Comparison of ENCODE assay signal across 22 cellular contexts in the genomic region with DNA sequence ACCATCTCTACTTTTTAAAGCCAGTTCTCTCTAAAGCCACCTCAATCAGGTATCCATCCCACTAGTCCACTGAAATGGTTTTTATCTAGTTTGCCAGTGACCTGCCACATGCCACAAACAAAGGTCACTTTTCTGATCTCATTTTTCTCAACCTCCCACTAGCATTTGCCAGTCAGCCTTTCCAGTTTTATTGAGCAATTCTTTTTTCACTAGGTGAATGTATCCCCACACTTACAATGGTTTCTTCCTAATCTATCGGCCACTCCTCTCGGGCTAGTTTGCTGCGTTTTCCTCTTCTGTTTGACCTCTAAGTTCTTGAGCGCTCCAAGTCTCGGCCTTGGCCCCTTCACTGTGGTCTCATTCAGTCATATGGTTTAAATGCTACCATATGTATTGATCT.
"Had no signal": no experiment of that assay in that cellular context is flagged by ENCODE, and none has a peak within 500 bp of the region (broad histone marks: within the 10 kb centered on the region; RNA-seq: fewer than 3 reads in every experiment).

No MANE protein-coding gene starts in this region.

- H3K27me3 ChIP-seq: SJSA1 had no signal

- H3K36me3 ChIP-seq: SJSA1 had no signal

- H3K9ac ChIP-seq: KMS-11 had no signal

- FAIRE-seq: HTR-8/SVneo, RCC 7860 had no signal

- DNase-seq: NCI-H1092, NCI-H1105 treated with DMSO at 0.1 percent for 48 hours, NCI-H1417 treated with DMSO at 0.1 percent for 48 hours, NCI-H146, NCI-H1694 treated with DMSO at 0.1 percent for 48 hours, NCI-H1930, NCI-H2081, NCI-H2107, NCI-H2227 treated with DMSO at 0.1 percent for 48 hours, NCI-H524, NCI-H526 treated with DMSO at 0.1 percent for 48 hours, NCI-H748 treated with DMSO at 0.1 percent for 48 hours, Right ventricle myocardium superior, RPMI8226, SIG-M5, T-helper 1 cell had no signal

- H3K27ac ChIP-seq: HL-60, KMS-11, SJSA1, SK-N-MC had no signal

- H3K9me3 ChIP-seq: SJSA1 had no signal

- H3K4me2 ChIP-seq: KMS-11 had no signal

- H3K4me3 ChIP-seq: SJSA1, SK-N-MC had no signal
